ENCODE assay signal across 27 cellular contexts in genomic region chr14:49280566-49280965, GRCh38.
"Had no signal": no experiment of that assay in that cellular context is flagged by ENCODE, and none has a peak within 500 bp of the region (broad histone marks: within the 10 kb centered on the region; RNA-seq: fewer than 3 reads in every experiment).

No MANE protein-coding gene starts in this region.

- H3K27ac ChIP-seq: coronary artery, esophagus squamous epithelium, right atrium auricular region, skin epidermis, thoracic aorta, tibial nerve, uterus had no signal

- H3K36me3 Mint-ChIP-seq: immature natural killer cell; naive thymus-derived CD8-positive, alpha-beta T cell; stimulated activated naive B cell treated with anti-CD40 and anti-IgM and Interleukin-4, amounts not matched to agents 10 μg/mL and 1 μg/mL and 100 μg/mL, for 72 hours had no signal

- H3K27ac Mint-ChIP-seq: immature natural killer cell; naive thymus-derived CD8-positive, alpha-beta T cell; stimulated activated naive B cell treated with anti-CD40 and anti-IgM and Interleukin-4, amounts not matched to agents 10 μg/mL and 1 μg/mL and 100 μg/mL, for 72 hours; stimulated activated naive CD8-positive, alpha-beta T cell treated with anti-CD3 and anti-CD28 coated beads, Interleukin-15, Interleukin-2, amounts not matched to agents 100 ng/mL and 50 ng/mL, for 24 hours had no signal

- H3K4me3 Mint-ChIP-seq: immature natural killer cell; naive thymus-derived CD8-positive, alpha-beta T cell; nephron progenitor cell; stimulated activated naive B cell treated with anti-CD40 and anti-IgM and Interleukin-4, amounts not matched to agents 10 μg/mL and 1 μg/mL and 100 μg/mL, for 72 hours; stimulated activated naive CD8-positive, alpha-beta T cell treated with anti-CD3 and anti-CD28 coated beads, Interleukin-15, Interleukin-2, amounts not matched to agents 100 ng/mL and 50 ng/mL, for 24 hours had no signal

- H3K36me3 ChIP-seq: esophagus squamous epithelium, prostate gland, right atrium auricular region, thoracic aorta, tibial nerve, upper lobe of left lung, uterus had no signal

- DNase-seq: dermis blood vessel endothelial cell; effector memory CD4-positive, alpha-beta T cell; erythroblast; esophagus squamous epithelium; foreskin melanocyte; glutamatergic neuron; hypothalamus; immature natural killer cell; islet precursor cell; kidney glomerular epithelial cell; left colon; mammary epithelial cell; naive thymus-derived CD8-positive, alpha-beta T cell; nephron progenitor cell; nucleus accumbens; stimulated activated CD4-positive, alpha-beta T cell treated with anti-CD3 and anti-CD28 coated beads, Interleukin-15, amount 100 ng/mL, for 24 hours; stimulated activated CD4-positive, alpha-beta T cell treated with anti-CD3 and anti-CD28 coated beads, Interleukin-2, amount 100 ng/mL, for 48 hours; stimulated activated naive B cell treated with anti-CD40 and anti-IgM and Interleukin-4, amounts not matched to agents 10 μg/mL and 1 μg/mL and 100 μg/mL, for 72 hours; upper lobe of left lung; uterus had no signal

- H3K27me3 ChIP-seq: esophagus squamous epithelium, right atrium auricular region, tibial nerve, upper lobe of left lung, uterus had no signal

- H3K9me3 ChIP-seq: esophagus squamous epithelium, prostate gland, right atrium auricular region, thoracic aorta, upper lobe of left lung, uterus had no signal

- H3K4me3 ChIP-seq: coronary artery, esophagus squamous epithelium, prostate gland, right atrium auricular region, skin epidermis, thoracic aorta, tibial nerve, upper lobe of left lung, uterus had no signal

- H3K4me1 ChIP-seq: esophagus squamous epithelium, prostate gland, right atrium auricular region, tibial nerve, uterus had no signal

- H3K9me3 Mint-ChIP-seq: nephron progenitor cell; stimulated activated naive B cell treated with anti-CD40 and anti-IgM and Interleukin-4, amounts not matched to agents 10 μg/mL and 1 μg/mL and 100 μg/mL, for 72 hours; stimulated activated naive CD8-positive, alpha-beta T cell treated with anti-CD3 and anti-CD28 coated beads, Interleukin-15, Interleukin-2, amounts not matched to agents 100 ng/mL and 50 ng/mL, for 24 hours had no signal

- H3K4me1 Mint-ChIP-seq: immature natural killer cell; naive thymus-derived CD8-positive, alpha-beta T cell; stimulated activated naive B cell treated with anti-CD40 and anti-IgM and Interleukin-4, amounts not matched to agents 10 μg/mL and 1 μg/mL and 100 μg/mL, for 72 hours had no signal

- ATAC-seq: left colon; naive thymus-derived CD8-positive, alpha-beta T cell; stimulated activated naive B cell treated with anti-CD40 and anti-IgM and Interleukin-4, amounts not matched to agents 10 μg/mL and 1 μg/mL and 100 μg/mL, for 72 hours had no signal
